11 cellular contexts compared by ENCODE assay signal in genomic region chr15:58552505-58553364, GRCh38.
DNase-seq lines count a peak whose midpoint lies in the region; ATAC-seq, FAIRE-seq and TF ChIP-seq lines count a peak whose summit lies in the region.
"Had no signal": no experiment of that assay in that cellular context is flagged by ENCODE, and none has a peak within 500 bp of the region (broad histone marks: within the 10 kb centered on the region; RNA-seq: fewer than 3 reads in every experiment).

No MANE protein-coding gene starts in this region.

- TF ChIP-seq POLR2A in uterus (IDR thresholded peaks at IDR 0.05) = no peak

- H3K4me3 Mint-ChIP-seq in activated naive CD8-positive, alpha-beta T cell treated with anti-CD3 and anti-CD28 coated beads, Interleukin-2, amount 10 ng/mL, durations not matched to agents 7 days and 5 days = no peak overlapping the region
- no peak overlapping the region for H3K4me3 Mint-ChIP-seq in activated naive CD8-positive, alpha-beta T cell treated with anti-CD3 and anti-CD28 coated beads for 36 hours
- H3K4me3 Mint-ChIP-seq in nephron = no peak overlapping the region

- H3K36me3 ChIP-seq in uterus = no peaks in the 10 kb centered on the region
- H3K36me3 ChIP-seq: brain microvascular endothelial cell had no signal

- intact Hi-C loops in uterus (cut with DNase I; ENCODE audit: low total_unique reads) = no loop called here

- peaks cover 15% of the 10 kb centered on the region for H3K36me3 Mint-ChIP-seq in activated naive CD8-positive, alpha-beta T cell treated with anti-CD3 and anti-CD28 coated beads, Interleukin-2, amount 10 ng/mL, durations not matched to agents 7 days and 5 days
- H3K36me3 Mint-ChIP-seq in activated naive CD8-positive, alpha-beta T cell treated with anti-CD3 and anti-CD28 coated beads for 36 hours = no peaks in the 10 kb centered on the region
- no peaks in the 10 kb centered on the region for H3K36me3 Mint-ChIP-seq in nephron (ENCODE audit: low read depth)

- H3K27ac ChIP-seq in uterus = peak overlapping the region; percentile 34 to 62

- no peak for FAIRE-seq in RCC 7860 (lab: Jason Lieb, UNC)

- ATAC-seq in activated naive CD8-positive, alpha-beta T cell treated with anti-CD3 and anti-CD28 coated beads, Interleukin-2, amount 10 ng/mL, durations not matched to agents 7 days and 5 days (ENCODE audit: low read depth) = no peak
- no peak for ATAC-seq in HG02938 (IDR thresholded peaks at IDR 0.05; ENCODE audit: unreplicated experiment)

- TF ChIP-seq CTCF in fibroblast of villous mesenchyme (IDR thresholded peaks at IDR 0.05; ENCODE audit: insufficient read depth, low read depth, low read length) = no peak
- TF ChIP-seq CTCF in nephron (IDR thresholded peaks at IDR 0.05; ENCODE audit: unreplicated experiment in 3 of 3) = no peak
- no peak for TF ChIP-seq CTCF in uterus (IDR thresholded peaks at IDR 0.05)

- no peaks in the 10 kb centered on the region for H3K27me3 ChIP-seq in uterus
- H3K27me3 ChIP-seq: brain microvascular endothelial cell had no signal

- peak overlapping the region; percentile 95 for H3K27ac Mint-ChIP-seq in activated naive CD8-positive, alpha-beta T cell treated with anti-CD3 and anti-CD28 coated beads, Interleukin-2, amount 10 ng/mL, durations not matched to agents 7 days and 5 days
- H3K27ac Mint-ChIP-seq in activated naive CD8-positive, alpha-beta T cell treated with anti-CD3 and anti-CD28 coated beads for 36 hours = no peak overlapping the region
- peak overlapping the region; percentile 73 to 86 (median 80) for H3K27ac Mint-ChIP-seq in nephron

- peaks cover 24% of the 10 kb centered on the region for H3K4me1 Mint-ChIP-seq in activated naive CD8-positive, alpha-beta T cell treated with anti-CD3 and anti-CD28 coated beads, Interleukin-2, amount 10 ng/mL, durations not matched to agents 7 days and 5 days
- H3K4me1 Mint-ChIP-seq in activated naive CD8-positive, alpha-beta T cell treated with anti-CD3 and anti-CD28 coated beads for 36 hours = peaks cover 19% of the 10 kb centered on the region
- H3K4me1 Mint-ChIP-seq in nephron = peaks cover 79% of the 10 kb centered on the region

- H3K4me3 ChIP-seq in fibroblast of villous mesenchyme (ENCODE audit: low read depth, low read length) (no peak overlapping the region), uterus (peak overlapping the region; percentile 26 to 28)

- H3K9me3 ChIP-seq in uterus = no peaks in the 10 kb centered on the region

- no peaks in the 10 kb centered on the region for H3K27me3 Mint-ChIP-seq in activated naive CD8-positive, alpha-beta T cell treated with anti-CD3 and anti-CD28 coated beads, Interleukin-2, amount 10 ng/mL, durations not matched to agents 7 days and 5 days
- no peaks in the 10 kb centered on the region for H3K27me3 Mint-ChIP-seq in activated naive CD8-positive, alpha-beta T cell treated with anti-CD3 and anti-CD28 coated beads for 36 hours
- H3K27me3 Mint-ChIP-seq in nephron (ENCODE audit: low read depth) = peaks cover 34% of the 10 kb centered on the region

- POLR2A ChIA-PET in activated naive CD8-positive, alpha-beta T cell treated with anti-CD3 and anti-CD28 coated beads, Interleukin-2, amount 10 ng/mL, durations not matched to agents 7 days and 5 days (lab: Charles Lee) = no interaction called here

- no peak for DNase-seq in activated naive CD8-positive, alpha-beta T cell treated with anti-CD3 and anti-CD28 coated beads, Interleukin-2, amount 10 ng/mL, durations not matched to agents 7 days and 5 days
- DNase-seq in activated naive CD8-positive, alpha-beta T cell treated with anti-CD3 and anti-CD28 coated beads for 36 hours = no peak
- DNase-seq in fibroblast of villous mesenchyme (ENCODE audit: low read depth) (peak; percentile 28), uterus (no peak), NAMALWA (ENCODE audit: low spot score) (no peak), RCC 7860 (ENCODE audit: low spot score) (no peak)
- DNase-seq: ACHN, brain microvascular endothelial cell, NCI-H2029 treated with DMSO at 0.1 percent for 48 hours had no signal

- H3K9me3 Mint-ChIP-seq in activated naive CD8-positive, alpha-beta T cell treated with anti-CD3 and anti-CD28 coated beads, Interleukin-2, amount 10 ng/mL, durations not matched to agents 7 days and 5 days = no peaks in the 10 kb centered on the region
- H3K9me3 Mint-ChIP-seq in activated naive CD8-positive, alpha-beta T cell treated with anti-CD3 and anti-CD28 coated beads for 36 hours = peaks cover 2% of the 10 kb centered on the region
- no peaks in the 10 kb centered on the region for H3K9me3 Mint-ChIP-seq in nephron

- no peaks in the 10 kb centered on the region for H3K4me1 ChIP-seq in uterus
